In genomic region chr17:75455896-75456416, GRCh38 we compare ENCODE assay signal across 8 cellular contexts. TPM values are rescaled to one million over a fixed set of nuclear protein-coding genes. Genes with fewer than 3 reads are reported as not detected.
A peak's percentile ranks its signal among the peaks of the same experiment; 100 is the strongest.
DNase-seq lines count a peak whose midpoint lies in the region; ATAC-seq and TF ChIP-seq lines count a peak whose summit lies in the region.

No MANE protein-coding gene starts in this region.

- peak overlapping the region; percentile 48 for H3K4me3 ChIP-seq in AG04449 (ENCODE audit: low read depth, low read length)
- peak overlapping the region; percentile 72 to 95 for H3K4me3 ChIP-seq in esophagus (ENCODE audit: low read depth in 1 of 2, low read length in 2 of 2)
- H3K4me3 ChIP-seq in osteoblast (ENCODE audit: insufficient read depth, low read length), result peak overlapping the region; percentile 99

- H3K36me3 ChIP-seq in esophagus (ENCODE audit: control insufficient read depth in 2 of 2, insufficient read depth in 2 of 2, low read length in 1 of 2) (no peaks in the 10 kb centered on the region), osteoblast (ENCODE audit: insufficient read depth, low read length) (no peaks in the 10 kb centered on the region)

- ATAC-seq in GM19452 (IDR thresholded peaks at IDR 0.05; ENCODE audit: unreplicated experiment), result peak; percentile 14

- H3K4me1 ChIP-seq in esophagus (ENCODE audit: control insufficient read depth in 2 of 2, insufficient read depth in 2 of 2, low read length in 1 of 2) (peaks cover 0 to 2% of the 10 kb centered on the region in 2 donors), osteoblast (ENCODE audit: insufficient read depth, low read length) (peaks cover 15% of the 10 kb centered on the region)

- POLR2A ChIA-PET in AG04449 (lab: Yijun Ruan, JAX), result interaction anchor here (0.6 to 2.2 kb wide), 6 partner anchors 25 to 167 kb away, joined by 3 to 9 read pairs (median 3); partner anchors contain the start of genes GRB2, SLC25A19 and TSEN54

- CTCF ChIA-PET in AG04449 (lab: Yijun Ruan, JAX), result interaction anchor here (0.7 to 2.6 kb wide), 11 partner anchors 8 to 350 kb away, joined by 3 to 7 read pairs (median 4); partner anchors contain the start of genes MIF4GD, SMIM5 and TSEN54

- H3K27me3 ChIP-seq in esophagus (ENCODE audit: control insufficient read depth in 1 of 2, insufficient read depth in 2 of 2, low read length in 2 of 2) (no peaks in the 10 kb centered on the region), osteoblast (ENCODE audit: insufficient read depth, low read length) (no peaks in the 10 kb centered on the region)

- H3K27ac ChIP-seq in esophagus (ENCODE audit: low read depth in 2 of 2, low read length in 1 of 2), result peak overlapping the region; percentile 72 to 82
- peak overlapping the region; percentile 88 for H3K27ac ChIP-seq in osteoblast (ENCODE audit: low read depth, low read length)

- peak overlapping the region; percentile 99 for H3K4me2 ChIP-seq in osteoblast (ENCODE audit: insufficient read depth, low read length)

- no peaks in the 10 kb centered on the region for H4K20me1 ChIP-seq in osteoblast (ENCODE audit: insufficient read depth, low read length)

- no peaks in the 10 kb centered on the region for H3K9me3 ChIP-seq in esophagus (ENCODE audit: control insufficient read depth in 2 of 2, insufficient read depth in 1 of 2, low read depth in 1 of 2, low read length in 1 of 2)
- no peaks in the 10 kb centered on the region for H3K9me3 ChIP-seq in osteoblast (ENCODE audit: low read depth, low read length)

- H3K79me2 ChIP-seq in osteoblast (ENCODE audit: insufficient read depth, low read length), result peaks cover 34% of the 10 kb centered on the region

- DNase-seq in AG04449 (ENCODE audit: low read depth, low spot score), result no peak
- DNase-seq in osteoblast (ENCODE audit: insufficient read length, low spot score, missing footprints), result no peak
- no peak for DNase-seq in A172 (ENCODE audit: low spot score)
- DNase-seq in NCI-H226, result no peak
- no peak for DNase-seq in NCI-H2081 (lab: John Stamatoyannopoulos, UW)

- WGBS in esophagus, 2 donors, result 4 to 5% methylated on average over 13 of the region's 13 CpGs

- H2AFZ ChIP-seq in osteoblast (ENCODE audit: low read length), result peak overlapping the region; percentile 92

- TF ChIP-seq CTCF in AG04449 (IDR thresholded peaks at IDR 0.05; ENCODE audit: insufficient read depth, low read length, missing control alignments), result no peak
- no peak for TF ChIP-seq CTCF in osteoblast (IDR thresholded peaks at IDR 0.05; ENCODE audit: extremely low read depth, low read depth, low read length)

TF ChIP-seq in PFSK-1, 5 proteins besides CTCF, POLR2A, EP300 and RAD21:
- TF ChIP-seq POLR2AphosphoS5 (IDR thresholded peaks at IDR 0.05; ENCODE audit: low read depth, low read length) (peak; percentile 76; the same call in 1 of the 2 replicates), SIN3A (IDR thresholded peaks at IDR 0.05; ENCODE audit: borderline replicate concordance, insufficient read depth, low read length) (no peak)

RNA-seq across cellular contexts. Expression of gene TMEM94, which starts 0.5 kb away (rescaled TPM):
- 91.8 TPM for polyA plus RNA-seq in PFSK-1 (2012; ENCODE audit: insufficient read length, low read depth)
- polyA plus RNA-seq in esophagus, result 10 to 100 TPM; 26.4 to 38.9 TPM
- total RNA-seq in osteoblast, result 33.3 and 38.0 TPM in 2 replicates
- 49.7 and 53.9 TPM in 2 replicates for total RNA-seq in A172 (2014; rRNA removed; shearing (Covaris generic))

RNA-seq across cellular contexts. Expression of gene GRB2, which starts 50.5 kb away (rescaled TPM):
- 81.9 TPM for polyA plus RNA-seq in PFSK-1 (2012; ENCODE audit: insufficient read length, low read depth)
- polyA plus RNA-seq in esophagus, result 10 to 100 TPM; 23.2 to 36.6 TPM
- total RNA-seq in osteoblast, result 68.8 and 69.0 TPM in 2 replicates
- 116 and 123 TPM in 2 replicates for total RNA-seq in A172 (2014; rRNA removed; shearing (Covaris generic))

RNA-seq across cellular contexts. Expression of gene CASKIN2, which starts 59.4 kb away (rescaled TPM):
- 19.5 TPM for polyA plus RNA-seq in PFSK-1 (2012; ENCODE audit: insufficient read length, low read depth)
- 10 to 100 TPM in 1 of 2 donors, 1 to 10 TPM in 1; 6.3 to 10.5 TPM for polyA plus RNA-seq in esophagus
- 8.7 and 10.3 TPM in 2 replicates for total RNA-seq in osteoblast
- 8.4 and 10.8 TPM in 2 replicates for total RNA-seq in A172 (2014; rRNA removed; shearing (Covaris generic))

Comparison
In these comparisons a context has a peak if more than half of its experiments do, and no peak if none do; other contexts are left out.
1. H3K4me3 ChIP-seq: peak in every context shown above with its lines; median percentile 99 in osteoblast; 84 in esophagus; 48 in AG04449.